ENCODE assay signal across 16 cellular contexts in genomic region chr5:37090781-37091180, GRCh38.
DNase-seq lines count a peak whose midpoint lies in the region; ATAC-seq and TF ChIP-seq lines count a peak whose summit lies in the region.
"Had no signal": no experiment of that assay in that cellular context is flagged by ENCODE, and none has a peak within 500 bp of the region (broad histone marks: within the 10 kb centered on the region; RNA-seq: fewer than 3 reads in every experiment).

No MANE protein-coding gene starts in this region.

- H3K4me3 ChIP-seq in IMR-90 (ENCODE audit: insufficient read depth, low read depth, low read length) (no peak overlapping the region), fibroblast of mammary gland (ENCODE audit: control insufficient read depth, low read depth, low read length) (no peak overlapping the region), mesodermal cell (ENCODE audit: extremely low read depth, insufficient read depth, low read length, poor library complexity, severe bottlenecking) (no peak overlapping the region)

- H3K36me3 ChIP-seq in IMR-90 (ENCODE audit: control insufficient read depth, insufficient read depth, low read length) (0 out of 2 replicates have a peak, but pooled peaks cover 2% of the 10 kb centered on the region), mesodermal cell (ENCODE audit: control insufficient read depth, insufficient read depth, low read length) (peaks cover 7% of the 10 kb centered on the region)

- H3K56ac ChIP-seq in IMR-90 (ENCODE audit: extremely low read depth, insufficient read depth, low read length), result no peak overlapping the region

- H3K27ac ChIP-seq in C4-2B (peak overlapping the region; percentile 58; the same call in 1 of the 2 replicates), IMR-90 (ENCODE audit: insufficient read depth, low read length) (no peak overlapping the region), mesodermal cell (ENCODE audit: low read depth, low read length, severe bottlenecking) (peak overlapping the region; percentile 87)
- H3K27ac ChIP-seq: RWPE1 had no signal

- ATAC-seq in IMR-90 (ENCODE audit: low read depth), result peak; percentile 51
- no peak for ATAC-seq in activated T-cell treated with anti-CD3 and anti-CD28 coated beads, Interleukin-2, amount 50 U/mL, for 4 hours
- ATAC-seq: PC-3 had no signal

- H3K79me1 ChIP-seq in IMR-90 (ENCODE audit: low read depth in 1 of 2, low read length in 2 of 2), result no peaks in the 10 kb centered on the region

- no peak overlapping the region for H2BK5ac ChIP-seq in IMR-90 (ENCODE audit: low read depth, low read length, poor library complexity, severe bottlenecking)

- no peak overlapping the region for H3K9ac ChIP-seq in IMR-90 (ENCODE audit: low read depth, low read length)

- CTCF ChIA-PET in IMR-90 (lab: Yijun Ruan, JAX), result no interaction called here
- CTCF ChIA-PET in HEK293T (lab: Yijun Ruan, JAX), result no interaction called here

- no peak overlapping the region for H4K5ac ChIP-seq in IMR-90 (ENCODE audit: low read depth, low read length)

- no peak overlapping the region for H2BK120ac ChIP-seq in IMR-90 (ENCODE audit: low read depth, low read length)

- DNase-seq in IMR-90 (peak; percentile 56), fibroblast of mammary gland (ENCODE audit: low read depth) (peak; percentile 7), hepatic stellate cell (ENCODE audit: low spot score) (no peak), HEK293T (ENCODE audit: extremely low spot score) (no peak)
- DNase-seq in activated T-cell treated with anti-CD3 and anti-CD28 coated beads, Interleukin-2, amount 50 U/mL, for 4 hours, result no peak
- DNase-seq: DMS153, H7, NCI-H1105 treated with DMSO at 0.1 percent for 48 hours, NCI-H187 treated with DMSO at 0.1 percent for 48 hours, NCI-H446 treated with DMSO at 0.1 percent for 48 hours, NCI-H774, PC-3 had no signal

- intact Hi-C loops in IMR-90 (cut with micrococcal nuclease), result no loop called here

- dilution Hi-C loops in IMR-90 (cut with HindIII; ENCODE audit: low sequenced_read_pairs, unreplicated experiment), result no loop called here

- no peaks in the 10 kb centered on the region; the same call in 1 of the 2 replicates for H4K20me1 ChIP-seq in IMR-90 (ENCODE audit: insufficient read depth, low read length)

- TF ChIP-seq POLR2A in IMR-90 (IDR thresholded peaks at IDR 0.05; ENCODE audit: low read depth, low read length), result no peak

- H3K9me3 ChIP-seq in IMR-90 (ENCODE audit: control insufficient read depth, insufficient read depth, low read length) (no peaks in the 10 kb centered on the region), mesodermal cell (ENCODE audit: control insufficient read depth, low read length) (peaks cover 22% of the 10 kb centered on the region)

- TF ChIP-seq RAD21 in IMR-90 (IDR thresholded peaks at IDR 0.05; ENCODE audit: low read length), result no peak

- H4K8ac ChIP-seq in IMR-90 (ENCODE audit: low read depth in 2 of 2, low read length in 2 of 2), result no peak overlapping the region

- H3K9me3 Mint-ChIP-seq in activated T-cell treated with anti-CD3 and anti-CD28 coated beads, Interleukin-2, amount 50 U/mL, for 4 hours, result no peaks in the 10 kb centered on the region

- H3K9me1 ChIP-seq in IMR-90 (ENCODE audit: insufficient read depth, low read length), result 0 out of 2 replicates have a peak, but pooled peaks cover 3% of the 10 kb centered on the region

- H2BK20ac ChIP-seq in IMR-90 (ENCODE audit: low read depth, low read length), result no peak overlapping the region

- H3K4me1 Mint-ChIP-seq in activated T-cell treated with anti-CD3 and anti-CD28 coated beads, Interleukin-2, amount 50 U/mL, for 4 hours (ENCODE audit: low read depth), result no peaks in the 10 kb centered on the region
- H3K4me1 Mint-ChIP-seq: CD14-positive monocyte had no signal

- no peak overlapping the region for H3K14ac ChIP-seq in IMR-90 (replicated peaks; ENCODE audit: low read depth, low read length)

- H3K18ac ChIP-seq in IMR-90 (ENCODE audit: low read depth, low read length), result no peak overlapping the region

- TF ChIP-seq CTCF in C4-2B (conservative IDR thresholded peaks at IDR 0.05), result no peak
- no peak for TF ChIP-seq CTCF in IMR-90 (conservative IDR thresholded peaks at IDR 0.05; ENCODE audit: low read depth, low read length)
- no peak for TF ChIP-seq CTCF in fibroblast of mammary gland (conservative IDR thresholded peaks at IDR 0.05; ENCODE audit: control insufficient read depth, insufficient read depth, low read depth, low read length)

- H3K4me1 ChIP-seq in IMR-90 (ENCODE audit: control insufficient read depth, insufficient read depth, low read length) (peaks cover 1% of the 10 kb centered on the region; the same call in 1 of the 2 replicates), mesodermal cell (ENCODE audit: control insufficient read depth, insufficient read depth, low read length, poor library complexity, severe bottlenecking) (peaks cover 3% of the 10 kb centered on the region)

- no peak overlapping the region for H4K91ac ChIP-seq in IMR-90 (ENCODE audit: insufficient read depth, low read depth, low read length)

- no peaks in the 10 kb centered on the region for H3K27me3 ChIP-seq in IMR-90 (ENCODE audit: control insufficient read depth, insufficient read depth, low read length)

- POLR2A ChIA-PET in IMR-90 (lab: Charles Lee; ENCODE audit: unreplicated experiment) (no interaction called here), HEK293T (lab: Yijun Ruan, JAX) (no interaction called here)

- H3K23ac ChIP-seq in IMR-90 (ENCODE audit: low read depth, low read length), result no peak overlapping the region

- no peak overlapping the region for H2AK9ac ChIP-seq in IMR-90 (replicated peaks; ENCODE audit: low read depth, low read length, poor library complexity)

- peaks cover 23% of the 10 kb centered on the region for H3K36me3 Mint-ChIP-seq in activated T-cell treated with anti-CD3 and anti-CD28 coated beads, Interleukin-2, amount 50 U/mL, for 4 hours (ENCODE audit: insufficient read depth)

- no TSS peak for BruUV-seq in IMR-90 (replicated peaks; lab: Mats Ljungman, UMichigan)

- H3K4me3 Mint-ChIP-seq in activated T-cell treated with anti-CD3 and anti-CD28 coated beads, Interleukin-2, amount 50 U/mL, for 4 hours, result no peak overlapping the region
- H3K4me3 Mint-ChIP-seq: CD14-positive monocyte had no signal

- no peak overlapping the region for H3K4me2 ChIP-seq in IMR-90 (ENCODE audit: low read depth, low read length)

- no peak overlapping the region for H2BK15ac ChIP-seq in IMR-90 (ENCODE audit: low read depth, low read length)

- in situ Hi-C loops in IMR-90 (cut with MboI; ENCODE audit: low sequenced_read_pairs), result no loop called here

- no peaks in the 10 kb centered on the region for H3K27me3 Mint-ChIP-seq in activated T-cell treated with anti-CD3 and anti-CD28 coated beads, Interleukin-2, amount 50 U/mL, for 4 hours (ENCODE audit: low read depth)

- WGBS in IMR-90 (ENCODE audit: extremely low coverage in 2 of 2, insufficient read length in 1 of 2), 2 experiments, result 67% methylated on average over 2 of the region's 2 CpGs; no CpG with 5 or more reads in 1 of the 2 experiments
- WGBS in mesodermal cell (ENCODE audit: insufficient coverage in 2 of 2), 2 experiments, result 72 to 92% methylated on average over 2 of the region's 2 CpGs

- H2AK5ac ChIP-seq in IMR-90 (ENCODE audit: low read depth, low read length), result no peak overlapping the region

- H2AFZ ChIP-seq in IMR-90 (replicated peaks; ENCODE audit: low read length, poor library complexity), result no peak overlapping the region

- H3K4ac ChIP-seq in IMR-90 (ENCODE audit: low read depth, low read length), result no peak overlapping the region

TF ChIP-seq in IMR-90, 13 proteins besides CTCF, POLR2A, EP300 and RAD21 (continues in another document):
- no peak for TF ChIP-seq MAFK (IDR thresholded peaks at IDR 0.05; ENCODE audit: low read depth, low read length)
- no peak for TF ChIP-seq SMC3 (IDR thresholded peaks at IDR 0.05; ENCODE audit: low read depth, low read length)
- no peak for TF ChIP-seq USF2 (IDR thresholded peaks at IDR 0.05; ENCODE audit: low read depth, low read length)
- no peak for TF ChIP-seq NFE2L2 (IDR thresholded peaks at IDR 0.05; ENCODE audit: low read depth, low read length)
- TF ChIP-seq BHLHE40 (IDR thresholded peaks at IDR 0.05; ENCODE audit: low read depth, low read length), result no peak

TF ChIP-seq in HEK293T, 16 proteins besides CTCF, POLR2A, EP300 and RAD21:
- TF ChIP-seq ELF4 (IDR thresholded peaks at IDR 0.05), result no peak
- no peak for TF ChIP-seq ZNF384 (IDR thresholded peaks at IDR 0.05)
- TF ChIP-seq SUZ12 (IDR thresholded peaks at IDR 0.05), result no peak
- TF ChIP-seq LEF1 (IDR thresholded peaks at IDR 0.05; ENCODE audit: borderline replicate concordance), result no peak
- no peak for TF ChIP-seq CTBP1 (IDR thresholded peaks at IDR 0.05; ENCODE audit: borderline replicate concordance)
- TF ChIP-seq L3MBTL2 (conservative IDR thresholded peaks at IDR 0.05), result no peak
- TF ChIP-seq FOXM1 (IDR thresholded peaks at IDR 0.05; ENCODE audit: borderline replicate concordance), result no peak
- no peak for TF ChIP-seq FOXA1 (IDR thresholded peaks at IDR 0.05)
- TF ChIP-seq NFRKB (IDR thresholded peaks at IDR 0.05), result no peak
- no peak for TF ChIP-seq SP1 (IDR thresholded peaks at IDR 0.05)
- TF ChIP-seq TARDBP (IDR thresholded peaks at IDR 0.05), result no peak
- no peak for TF ChIP-seq ARNT (IDR thresholded peaks at IDR 0.05)
- TF ChIP-seq BHLHE40 (IDR thresholded peaks at IDR 0.05; ENCODE audit: borderline replicate concordance), result no peak
- TF ChIP-seq PKNOX1 (IDR thresholded peaks at IDR 0.05), result no peak
- no peak for TF ChIP-seq HDGF (IDR thresholded peaks at IDR 0.05; ENCODE audit: borderline replicate concordance)
TF ChIP-seq in HEK293T: peak in this region for 0.

Comparison
In these comparisons a context has a peak if more than half of its experiments do, and no peak if none do; other contexts are left out.
1. DNase-seq: peak in IMR-90 (single experiment) and fibroblast of mammary gland (single experiment); none in hepatic stellate cell (single experiment), activated T-cell treated with anti-CD3 and anti-CD28 coated beads, Interleukin-2, amount 50 U/mL, for 4 hours (single experiment) and HEK293T (single experiment).